In the genomic region with DNA sequence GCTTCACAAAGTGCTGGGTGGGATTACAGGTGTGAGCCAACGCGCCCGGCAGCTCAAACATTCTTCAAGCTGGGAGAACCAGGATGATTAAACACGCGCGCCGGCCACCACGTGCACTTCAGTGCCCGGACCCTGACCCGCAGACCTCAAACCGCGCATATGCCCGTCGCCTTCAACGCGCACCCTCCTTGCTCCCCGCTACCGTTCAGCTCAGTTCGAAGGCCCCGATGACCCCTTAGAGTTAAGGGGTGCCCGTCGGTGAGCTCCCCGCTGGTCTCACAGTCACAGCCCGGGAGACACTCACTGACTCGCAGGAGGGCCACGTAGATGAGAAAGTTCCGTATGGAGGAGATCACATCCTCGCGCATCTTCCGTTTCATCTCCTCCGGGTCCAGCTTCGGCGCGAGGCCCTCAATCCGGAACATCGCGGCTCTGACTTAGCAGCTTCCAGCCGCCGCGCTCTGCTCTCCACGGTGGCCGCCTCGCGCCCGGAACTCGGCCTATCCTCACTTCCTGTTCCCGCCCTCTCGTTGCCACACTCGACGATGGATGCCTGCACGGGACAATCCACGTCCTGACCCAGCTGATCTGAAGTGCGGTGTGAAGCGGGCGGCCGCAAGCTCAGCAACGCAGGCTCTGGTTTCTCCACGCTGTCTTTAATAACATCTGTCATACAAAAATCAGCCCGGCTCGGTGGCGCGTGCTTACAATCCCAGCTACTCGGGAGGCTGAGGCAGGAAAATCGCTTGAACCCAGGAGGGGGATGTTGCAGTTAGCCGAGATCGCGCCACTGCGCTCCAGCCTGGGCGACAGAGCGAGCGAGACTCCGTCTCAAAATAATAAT, we compare ENCODE assay signal across 1 cellular context.
A peak's percentile ranks its signal among the peaks of the same experiment; 100 is the strongest.
TF ChIP-seq lines count a peak whose summit lies in the region.

TSS of gene TOMM5 (minus strand) at position 490 of the 844 bp plus-strand sequence. CDS start at position 425, 65 bp downstream.

TF ChIP-seq in K562, 482 proteins besides CTCF, POLR2A, EP300 and RAD21 (continued from another document and continues in another):
- TF ChIP-seq HNRNPK (IDR thresholded peaks at IDR 0.05; ENCODE audit: low read depth, low read length, poor library complexity, severe bottlenecking) (no peak), MITF (IDR thresholded peaks at IDR 0.05) (peak; percentile 40), ZNF79 (CRISPR knock-in tag; IDR thresholded peaks at IDR 0.05; ENCODE audit: low read depth) (no peak), BMI1 (IDR thresholded peaks at IDR 0.05; ENCODE audit: low read length) (no peak), KLF10 (CRISPR knock-in tag; IDR thresholded peaks at IDR 0.05) (no peak), ZHX1 (conservative IDR thresholded peaks at IDR 0.05; ENCODE audit: low read length) (no peak), BHLHE40 (IDR thresholded peaks at IDR 0.05; ENCODE audit: low read length) (peak; percentile 97), TOE1 (IDR thresholded peaks at IDR 0.05; ENCODE audit: borderline replicate concordance) (peak; percentile 77), TOE1 (CRISPR knock-in tag; IDR thresholded peaks at IDR 0.05; ENCODE audit: borderline replicate concordance, low read depth) (no peak), HEY1 (CRISPR knock-in tag; IDR thresholded peaks at IDR 0.05; ENCODE audit: borderline replicate concordance) (no peak), RBM17 (IDR thresholded peaks at IDR 0.05; ENCODE audit: borderline replicate concordance, low read depth, low read length) (no peak), ZC3H4 (CRISPR knock-in tag; IDR thresholded peaks at IDR 0.05; ENCODE audit: borderline replicate concordance) (no peak), YY1 (IDR thresholded peaks at IDR 0.05; ENCODE audit: borderline replicate concordance in 1 of 3, control insufficient read depth in 1 of 3, extremely low read depth in 1 of 3, insufficient read depth in 3 of 3, insufficient read length in 1 of 3, insufficient replicate concordance in 2 of 3, low read depth in 1 of 3, low read length in 2 of 3) (peak; percentile 29 to 86 (median 48)), ILK (tag; IDR thresholded peaks at IDR 0.05; ENCODE audit: borderline replicate concordance, low read depth) (no peak), DPF2 (IDR thresholded peaks at IDR 0.05) (no peak), ZNF76 (CRISPR knock-in tag; IDR thresholded peaks at IDR 0.05; ENCODE audit: borderline replicate concordance) (peak; percentile 22; the same call in 1 of the 2 replicates), NR2C1 (IDR thresholded peaks at IDR 0.05) (no peak), NR2C1 (tag; IDR thresholded peaks at IDR 0.05) (0 out of 2 replicates have a peak, but pooled peaks have one; percentile 44), KHSRP (IDR thresholded peaks at IDR 0.05) (no peak), TCFL5 (CRISPR knock-in tag; conservative IDR thresholded peaks at IDR 0.05) (no peak), ZNF766 (CRISPR knock-in tag; conservative IDR thresholded peaks at IDR 0.05) (no peak), ZNF175 (CRISPR knock-in tag; IDR thresholded peaks at IDR 0.05; ENCODE audit: low read depth) (no peak), ZNF696 (CRISPR knock-in tag; conservative IDR thresholded peaks at IDR 0.05) (no peak), ZBTB7A (IDR thresholded peaks at IDR 0.05; ENCODE audit: borderline replicate concordance, control insufficient read depth, low read depth, low read length) (no peak), SP1 (CRISPR knock-in tag; IDR thresholded peaks at IDR 0.05) (peak; percentile 86), KAT8 (IDR thresholded peaks at IDR 0.05; ENCODE audit: low read depth) (no peak)
- TF ChIP-seq, protein P1, sequence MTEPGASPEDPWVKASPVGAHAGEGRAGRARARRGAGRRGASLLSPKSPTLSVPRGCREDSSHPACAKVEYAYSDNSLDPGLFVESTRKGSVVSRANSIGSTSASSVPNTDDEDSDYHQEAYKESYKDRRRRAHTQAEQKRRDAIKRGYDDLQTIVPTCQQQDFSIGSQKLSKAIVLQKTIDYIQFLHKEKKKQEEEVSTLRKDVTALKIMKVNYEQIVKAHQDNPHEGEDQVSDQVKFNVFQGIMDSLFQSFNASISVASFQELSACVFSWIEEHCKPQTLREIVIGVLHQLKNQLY (CRISPR knock-in tag; conservative IDR thresholded peaks at IDR 0.05) = no peak
- TF ChIP-seq, protein P2, sequence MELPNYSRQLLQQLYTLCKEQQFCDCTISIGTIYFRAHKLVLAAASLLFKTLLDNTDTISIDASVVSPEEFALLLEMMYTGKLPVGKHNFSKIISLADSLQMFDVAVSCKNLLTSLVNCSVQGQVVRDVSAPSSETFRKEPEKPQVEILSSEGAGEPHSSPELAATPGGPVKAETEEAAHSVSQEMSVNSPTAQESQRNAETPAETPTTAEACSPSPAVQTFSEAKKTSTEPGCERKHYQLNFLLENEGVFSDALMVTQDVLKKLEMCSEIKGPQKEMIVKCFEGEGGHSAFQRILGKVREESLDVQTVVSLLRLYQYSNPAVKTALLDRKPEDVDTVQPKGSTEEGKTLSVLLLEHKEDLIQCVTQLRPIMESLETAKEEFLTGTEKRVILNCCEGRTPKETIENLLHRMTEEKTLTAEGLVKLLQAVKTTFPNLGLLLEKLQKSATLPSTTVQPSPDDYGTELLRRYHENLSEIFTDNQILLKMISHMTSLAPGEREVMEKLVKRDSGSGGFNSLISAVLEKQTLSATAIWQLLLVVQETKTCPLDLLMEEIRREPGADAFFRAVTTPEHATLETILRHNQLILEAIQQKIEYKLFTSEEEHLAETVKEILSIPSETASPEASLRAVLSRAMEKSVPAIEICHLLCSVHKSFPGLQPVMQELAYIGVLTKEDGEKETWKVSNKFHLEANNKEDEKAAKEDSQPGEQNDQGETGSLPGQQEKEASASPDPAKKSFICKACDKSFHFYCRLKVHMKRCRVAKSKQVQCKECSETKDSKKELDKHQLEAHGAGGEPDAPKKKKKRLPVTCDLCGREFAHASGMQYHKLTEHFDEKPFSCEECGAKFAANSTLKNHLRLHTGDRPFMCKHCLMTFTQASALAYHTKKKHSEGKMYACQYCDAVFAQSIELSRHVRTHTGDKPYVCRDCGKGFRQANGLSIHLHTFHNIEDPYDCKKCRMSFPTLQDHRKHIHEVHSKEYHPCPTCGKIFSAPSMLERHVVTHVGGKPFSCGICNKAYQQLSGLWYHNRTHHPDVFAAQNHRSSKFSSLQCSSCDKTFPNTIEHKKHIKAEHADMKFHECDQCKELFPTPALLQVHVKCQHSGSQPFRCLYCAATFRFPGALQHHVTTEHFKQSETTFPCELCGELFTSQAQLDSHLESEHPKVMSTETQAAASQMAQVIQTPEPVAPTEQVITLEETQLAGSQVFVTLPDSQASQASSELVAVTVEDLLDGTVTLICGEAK (IDR thresholded peaks at IDR 0.05) = peak; percentile 96
- TF ChIP-seq, protein P2 (CRISPR knock-in tag; IDR thresholded peaks at IDR 0.05) = no peak; the same call in 1 of the 2 replicates
- TF ChIP-seq, protein P3, sequence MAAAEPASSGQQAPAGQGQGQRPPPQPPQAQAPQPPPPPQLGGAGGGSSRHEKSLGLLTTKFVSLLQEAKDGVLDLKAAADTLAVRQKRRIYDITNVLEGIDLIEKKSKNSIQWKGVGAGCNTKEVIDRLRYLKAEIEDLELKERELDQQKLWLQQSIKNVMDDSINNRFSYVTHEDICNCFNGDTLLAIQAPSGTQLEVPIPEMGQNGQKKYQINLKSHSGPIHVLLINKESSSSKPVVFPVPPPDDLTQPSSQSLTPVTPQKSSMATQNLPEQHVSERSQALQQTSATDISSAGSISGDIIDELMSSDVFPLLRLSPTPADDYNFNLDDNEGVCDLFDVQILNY (CRISPR knock-in tag; IDR thresholded peaks at IDR 0.05) = peak; percentile 83; the same call in 1 of the 2 replicates
- TF ChIP-seq, protein P4, sequence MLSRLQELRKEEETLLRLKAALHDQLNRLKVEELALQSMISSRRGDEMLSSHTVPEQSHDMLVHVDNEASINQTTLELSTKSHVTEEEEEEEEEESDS (CRISPR knock-in tag; IDR thresholded peaks at IDR 0.05) = no peak
- TF ChIP-seq, protein P5, sequence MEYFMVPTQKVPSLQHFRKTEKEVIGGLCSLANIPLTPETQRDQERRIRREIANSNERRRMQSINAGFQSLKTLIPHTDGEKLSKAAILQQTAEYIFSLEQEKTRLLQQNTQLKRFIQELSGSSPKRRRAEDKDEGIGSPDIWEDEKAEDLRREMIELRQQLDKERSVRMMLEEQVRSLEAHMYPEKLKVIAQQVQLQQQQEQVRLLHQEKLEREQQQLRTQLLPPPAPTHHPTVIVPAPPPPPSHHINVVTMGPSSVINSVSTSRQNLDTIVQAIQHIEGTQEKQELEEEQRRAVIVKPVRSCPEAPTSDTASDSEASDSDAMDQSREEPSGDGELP (CRISPR knock-in tag; IDR thresholded peaks at IDR 0.05; ENCODE audit: borderline replicate concordance) = peak; percentile 100
